8 cellular contexts compared by ENCODE assay signal in the genomic region with DNA sequence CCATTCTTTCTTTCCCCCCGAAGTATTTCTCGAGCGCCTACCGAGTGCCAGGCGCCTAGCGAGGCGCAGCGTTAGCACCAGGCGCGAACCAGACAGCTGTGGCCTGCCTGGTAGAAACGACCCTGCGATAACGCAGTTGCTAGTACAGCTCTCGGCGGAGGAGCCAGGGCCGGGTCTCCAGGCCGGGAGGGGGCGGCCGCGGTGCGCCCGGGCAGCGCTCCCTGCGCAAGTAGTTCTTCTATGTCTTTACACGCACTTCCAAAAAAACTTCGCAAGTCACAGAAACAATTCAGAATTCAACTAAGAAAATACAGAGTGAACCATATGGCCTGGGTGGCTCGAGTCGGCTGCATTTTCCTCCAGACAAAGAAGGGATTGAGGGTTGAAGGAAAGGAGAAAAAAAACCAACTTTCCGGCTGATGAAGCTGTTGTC. TPM values are rescaled to one million over a fixed set of nuclear protein-coding genes. Genes with fewer than 3 reads are reported as not detected.
A peak's percentile ranks its signal among the peaks of the same experiment; 100 is the strongest.
DNase-seq lines count a peak whose midpoint lies in the region; ATAC-seq, FAIRE-seq and TF ChIP-seq lines count a peak whose summit lies in the region.

No MANE protein-coding gene starts in this region.

- in situ Hi-C loops in astrocyte of the spinal cord (cut with HindIII; ENCODE audit: low sequenced_read_pairs), result no loop called here

- TF ChIP-seq POLR2A in GM12892 (IDR thresholded peaks at IDR 0.05; ENCODE audit: low read depth, low read length), result no peak

- ATAC-seq in HG02571 (IDR thresholded peaks at IDR 0.05; ENCODE audit: unreplicated experiment) (peak; percentile 40), left lung (peak; percentile 54), upper lobe of right lung (peak; percentile 43)

- intact Hi-C loops in left lung (cut with DNase I), result loop anchor here in 1 of 2 donors (10.0 kb wide), 1 partner anchor 198 kb away; no protein-coding TSS in a partner anchor
- intact Hi-C loops in upper lobe of right lung (cut with DNase I), result loop anchor here (10.0 kb wide), 1 partner anchor 198 kb away; no protein-coding TSS in a partner anchor

- H3K9me3 ChIP-seq in NT2/D1 (ENCODE audit: insufficient read depth, low read length), result no peaks in the 10 kb centered on the region
- no peaks in the 10 kb centered on the region for H3K9me3 ChIP-seq in left lung
- no peaks in the 10 kb centered on the region for H3K9me3 ChIP-seq in upper lobe of right lung

- peaks cover 82% of the 10 kb centered on the region for H3K27me3 ChIP-seq in NT2/D1 (ENCODE audit: insufficient read depth, insufficient read length)
- peaks cover 70 to 95% of the 10 kb centered on the region in 2 donors for H3K27me3 ChIP-seq in left lung
- H3K27me3 ChIP-seq in upper lobe of right lung, result peaks cover 77% of the 10 kb centered on the region

- DNase-seq in GM12892 (ENCODE audit: insufficient read length), result no peak
- no peak for DNase-seq in NT2/D1 (ENCODE audit: low read depth, low spot score)
- peak; percentile 45 for DNase-seq in astrocyte of the spinal cord (ENCODE audit: low read depth, low spot score)
- DNase-seq in left lung, result peak in 1 of 2 donors; percentile 84
- no peak for DNase-seq in upper lobe of right lung
- DNase-seq in NCI-H2081 treated with DMSO at 0.1 percent for 48 hours (lab: John Stamatoyannopoulos, UW), result no peak
- DNase-seq in NCI-H2029 (lab: John Stamatoyannopoulos, UW), result no peak

- no peak overlapping the region for H3K9ac ChIP-seq in NT2/D1 (ENCODE audit: insufficient read length, low read depth)

- FAIRE-seq in GM12892 (lab: Jason Lieb, UNC), result peak; percentile 83

- H3K27ac ChIP-seq in left lung (no peak overlapping the region), upper lobe of right lung (no peak overlapping the region)

- peak overlapping the region; percentile 31 for H3K4me3 ChIP-seq in NT2/D1 (ENCODE audit: insufficient read length, low read depth)
- peak overlapping the region; percentile 14 for H3K4me3 ChIP-seq in astrocyte of the spinal cord (ENCODE audit: low read depth, low read length)
- H3K4me3 ChIP-seq in left lung, result peak overlapping the region; percentile 16 to 32
- peak overlapping the region; percentile 34 for H3K4me3 ChIP-seq in upper lobe of right lung

- H3K36me3 ChIP-seq in NT2/D1 (ENCODE audit: insufficient read depth, insufficient read length, low read length) (no peaks in the 10 kb centered on the region), left lung (no peaks in the 10 kb centered on the region), upper lobe of right lung (no peaks in the 10 kb centered on the region)

- peaks cover 5% of the 10 kb centered on the region for H3K4me1 ChIP-seq in NT2/D1 (ENCODE audit: insufficient read depth, insufficient read length)
- peaks cover 11 to 19% of the 10 kb centered on the region in 2 donors for H3K4me1 ChIP-seq in left lung
- H3K4me1 ChIP-seq in upper lobe of right lung, result peaks cover 14% of the 10 kb centered on the region

- TF ChIP-seq CTCF in astrocyte of the spinal cord (IDR thresholded peaks at IDR 0.05; ENCODE audit: low read depth, low read length), result peak; percentile 38
- no peak for TF ChIP-seq CTCF in left lung (IDR thresholded peaks at IDR 0.05)
- no peak for TF ChIP-seq CTCF in upper lobe of right lung (IDR thresholded peaks at IDR 0.05)

RNA-seq across cellular contexts. Expression of a gene that starts 7.0 kb away (rescaled TPM):
- 1.5 TPM for polyA plus RNA-seq in GM12892 (2012; ENCODE audit: missing spikeins)
- total RNA-seq in left lung (not detected), upper lobe of right lung (not detected)
